In genomic region chr15:68032672-68033071, GRCh38 we compare ENCODE assay signal across 1 cellular context.
TF ChIP-seq lines count a peak whose summit lies in the region.

No MANE protein-coding gene starts in this region.

TF ChIP-seq in WTC11, 78 proteins besides CTCF, POLR2A, EP300 and RAD21 (continued from another document):
- TF ChIP-seq ZSCAN18 (CRISPR knock-in tag; IDR thresholded peaks at IDR 0.05) (no peak), ESRRA (CRISPR knock-in tag; IDR thresholded peaks at IDR 0.05; ENCODE audit: borderline replicate concordance) (no peak), GABPB1 (CRISPR knock-in tag; IDR thresholded peaks at IDR 0.05) (no peak), ZNF121 (CRISPR knock-in tag; IDR thresholded peaks at IDR 0.05) (no peak), ZNF317 (CRISPR knock-in tag; IDR thresholded peaks at IDR 0.05; ENCODE audit: borderline replicate concordance, low read depth) (no peak), ATF3 (CRISPR knock-in tag; conservative IDR thresholded peaks at IDR 0.05) (no peak), FOXJ3 (CRISPR knock-in tag; IDR thresholded peaks at IDR 0.05; ENCODE audit: borderline replicate concordance) (no peak), CREB1 (CRISPR knock-in tag; IDR thresholded peaks at IDR 0.05) (no peak), SMAD4 (CRISPR knock-in tag; IDR thresholded peaks at IDR 0.05) (no peak), ZBTB43 (CRISPR knock-in tag; IDR thresholded peaks at IDR 0.05) (no peak), ETV6 (CRISPR knock-in tag; IDR thresholded peaks at IDR 0.05) (no peak), ZNF425 (CRISPR knock-in tag; conservative IDR thresholded peaks at IDR 0.05) (no peak), ERG (CRISPR knock-in tag; IDR thresholded peaks at IDR 0.05) (no peak), HMGXB4 (CRISPR knock-in tag; IDR thresholded peaks at IDR 0.05) (no peak), NR3C1 (CRISPR knock-in tag; conservative IDR thresholded peaks at IDR 0.05; ENCODE audit: low read depth) (no peak), NR1H2 (CRISPR knock-in tag; IDR thresholded peaks at IDR 0.05) (no peak)
TF ChIP-seq in WTC11: peak in this region for 0.
